1 cellular context compared by ENCODE assay signal in genomic region chr17:72239548-72239947, GRCh38.
TF ChIP-seq lines count a peak whose summit lies in the region.

No MANE protein-coding gene starts in this region.

TF ChIP-seq in SK-N-SH treated with all-trans-retinoic acid at 6 μM for 48 hours, 23 proteins besides CTCF, POLR2A, EP300 and RAD21:
- TF ChIP-seq POU6F1 (CRISPR knock-in tag; IDR thresholded peaks at IDR 0.05; ENCODE audit: borderline replicate concordance, low read depth) = no peak
- TF ChIP-seq TSHZ2 (CRISPR knock-in tag; IDR thresholded peaks at IDR 0.05) = no peak
- TF ChIP-seq CSDC2 (CRISPR knock-in tag; IDR thresholded peaks at IDR 0.05) = no peak
- peak; percentile 92 for TF ChIP-seq ZNF8 (CRISPR knock-in tag; IDR thresholded peaks at IDR 0.05)
- no peak for TF ChIP-seq ISL1 (CRISPR knock-in tag; IDR thresholded peaks at IDR 0.05)
TF ChIP-seq in SK-N-SH treated with all-trans-retinoic acid at 6 μM for 48 hours: peak in this region for 1.
